25 cellular contexts compared by ENCODE assay signal in the genomic region with DNA sequence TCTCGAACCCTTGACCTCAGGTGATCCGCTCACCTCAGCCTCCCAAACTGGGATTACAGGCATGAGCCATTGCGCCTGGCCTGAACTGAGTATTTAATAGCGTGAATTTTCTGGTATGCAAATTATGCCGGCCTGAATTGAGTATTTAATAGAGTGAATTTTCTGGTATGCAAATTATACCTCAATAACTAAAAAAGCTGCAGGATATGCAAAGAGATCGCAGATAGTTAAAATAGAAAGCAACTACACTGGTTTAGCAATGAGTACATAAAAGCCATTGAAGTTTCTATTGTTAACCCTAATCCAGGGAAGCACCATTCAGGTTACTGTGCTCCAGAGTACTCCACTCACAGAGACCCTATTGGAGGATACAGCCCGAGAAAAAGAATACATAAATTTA. TPM values are rescaled to one million over a fixed set of nuclear protein-coding genes. Genes with fewer than 3 reads are reported as not detected.
DNase-seq lines count a peak whose midpoint lies in the region; ATAC-seq and TF ChIP-seq lines count a peak whose summit lies in the region.
"Had no signal": no experiment of that assay in that cellular context is flagged by ENCODE, and none has a peak within 500 bp of the region (broad histone marks: within the 10 kb centered on the region; RNA-seq: fewer than 3 reads in every experiment).

No MANE protein-coding gene starts in this region.

- H3K27ac ChIP-seq in left ventricle myocardium inferior (replicated peaks) = peak overlapping the region; percentile 50
- H3K27ac ChIP-seq: C4-2B, HL-60, Peyer's patch, SJCRH30 had no signal

- H3K9me3 Mint-ChIP-seq in activated T-helper 17 cell treated with anti-CD3 and anti-CD28 coated beads, Interleukin-2, amount 50 U/mL, for 72 hours = no peaks in the 10 kb centered on the region

- no peaks in the 10 kb centered on the region for H3K36me3 ChIP-seq in left ventricle myocardium inferior
- H3K36me3 ChIP-seq: Peyer's patch, SJCRH30 had no signal

- ATAC-seq in Right ventricle myocardium superior (ENCODE audit: poor library complexity) = no peak
- peak; percentile 42 for ATAC-seq in HG02885 (IDR thresholded peaks at IDR 0.05; ENCODE audit: poor library complexity, unreplicated experiment)
- peak; percentile 49 for ATAC-seq in activated T-helper 17 cell treated with anti-CD3 and anti-CD28 coated beads, Interleukin-2, amount 50 U/mL, for 72 hours (replicated peaks)
- ATAC-seq: HepG2, K562 had no signal

- intact Hi-C loops in left ventricle myocardium inferior (cut with micrococcal nuclease) = no loop called here
- intact Hi-C loops in Right ventricle myocardium superior (cut with DNase I) = no loop called here
- intact Hi-C loops in head of caudate nucleus (cut with DNase I) = no loop called here

- no peaks in the 10 kb centered on the region for H3K9me3 ChIP-seq in left ventricle myocardium inferior (replicated peaks)
- H3K9me3 ChIP-seq: Peyer's patch, SJCRH30 had no signal

- H3K27me3 Mint-ChIP-seq in activated T-helper 17 cell treated with anti-CD3 and anti-CD28 coated beads, Interleukin-2, amount 50 U/mL, for 72 hours = no peaks in the 10 kb centered on the region

- H3K4me3 ChIP-seq in left ventricle myocardium inferior = no peak overlapping the region
- H3K4me3 ChIP-seq: K562, Peyer's patch, SJCRH30 had no signal

- DNase-seq in left ventricle myocardium inferior (no peak), Right ventricle myocardium superior (no peak), HCEC 1CT (no peak), head of caudate nucleus (no peak), anterior cingulate cortex (lab: John Stamatoyannopoulos, UW) (no peak)
- DNase-seq: EL; GF-D8; H7; MM.1S; NCI-H1092; NCI-H1436; NCI-H1930; NCI-H2227 treated with DMSO at 0.1 percent for 48 hours; NCI-H510A; NCI-H774; NK-92 treated with Interleukin-12 subunit alpha and Interleukin-12 subunit beta, amount 100 ng/mL, for 24 hours; Peyer's patch; SJCRH30; T-helper 1 cell had no signal

- H3K4me3 Mint-ChIP-seq in activated T-helper 17 cell treated with anti-CD3 and anti-CD28 coated beads, Interleukin-2, amount 50 U/mL, for 72 hours = peak overlapping the region; percentile 13

- no peak overlapping the region for H3K27ac Mint-ChIP-seq in activated T-helper 17 cell treated with anti-CD3 and anti-CD28 coated beads, Interleukin-2, amount 50 U/mL, for 72 hours

- no peaks in the 10 kb centered on the region for H3K27me3 ChIP-seq in left ventricle myocardium inferior (ENCODE audit: low read depth)
- H3K27me3 ChIP-seq: Peyer's patch, SJCRH30 had no signal

- H3K4me1 ChIP-seq in left ventricle myocardium inferior = peaks cover 39% of the 10 kb centered on the region
- H3K4me1 ChIP-seq: SJCRH30 had no signal

- TF ChIP-seq CTCF in left ventricle myocardium inferior (IDR thresholded peaks at IDR 0.05; ENCODE audit: borderline replicate concordance) = no peak

- peaks cover 27% of the 10 kb centered on the region for H3K4me1 Mint-ChIP-seq in activated T-helper 17 cell treated with anti-CD3 and anti-CD28 coated beads, Interleukin-2, amount 50 U/mL, for 72 hours

- H3K36me3 Mint-ChIP-seq in activated T-helper 17 cell treated with anti-CD3 and anti-CD28 coated beads, Interleukin-2, amount 50 U/mL, for 72 hours (ENCODE audit: low read depth) = peaks cover under 1% of the 10 kb centered on the region

RNA-seq across cellular contexts. Expression of gene FBXW7, which starts 22.8 kb away (rescaled TPM):
- total RNA-seq in left ventricle myocardium inferior (56.7 TPM), Right ventricle myocardium superior (49.6 TPM)
- total RNA-seq in activated T-helper 17 cell treated with anti-CD3 and anti-CD28 coated beads, Interleukin-2, amount 50 U/mL, for 72 hours = 10 to 100 TPM; 37.4 to 39.6 TPM
